In genomic region chr16:65062736-65063583, GRCh38 we compare ENCODE assay signal across 26 cellular contexts. TPM values are rescaled to one million over a fixed set of nuclear protein-coding genes. Genes with fewer than 3 reads are reported as not detected.
DNase-seq lines count a peak whose midpoint lies in the region; ATAC-seq and TF ChIP-seq lines count a peak whose summit lies in the region.
"Had no signal": no experiment of that assay in that cellular context is flagged by ENCODE, and none has a peak within 500 bp of the region (broad histone marks: within the 10 kb centered on the region; RNA-seq: fewer than 3 reads in every experiment).

No MANE protein-coding gene starts in this region.

- intact Hi-C loops in IMR-90 (cut with micrococcal nuclease), result no loop called here
- intact Hi-C loops in dorsolateral prefrontal cortex (cut with DNase I), result no loop called here

- no peak overlapping the region for H2AK9ac ChIP-seq in IMR-90 (replicated peaks; ENCODE audit: low read depth, low read length, poor library complexity)

- no CpG with 5 or more reads among the region's 8 CpGs for WGBS in IMR-90 (ENCODE audit: extremely low coverage in 2 of 2, insufficient read length in 1 of 2), 2 experiments
- 89% methylated on average over 6 of the region's 8 CpGs for WGBS in mesenchymal stem cell

- dilution Hi-C loops in IMR-90 (cut with HindIII; ENCODE audit: low sequenced_read_pairs, unreplicated experiment), result no loop called here

- H3K4ac ChIP-seq in IMR-90 (ENCODE audit: low read depth, low read length) (no peak overlapping the region), mesenchymal stem cell (ENCODE audit: low read depth in 1 of 2, low read length in 2 of 2) (no peak overlapping the region)

- H2BK15ac ChIP-seq in IMR-90 (ENCODE audit: low read depth, low read length) (no peak overlapping the region), mesenchymal stem cell (ENCODE audit: low read depth, poor library complexity, severe bottlenecking) (no peak overlapping the region)

- H3K23ac ChIP-seq in IMR-90 (ENCODE audit: low read depth, low read length), result 0 out of 2 replicates have a peak overlapping the region, but pooled peaks have one; percentile 33
- H3K23ac ChIP-seq in mesenchymal stem cell (ENCODE audit: low read length in 2 of 2), result no peak overlapping the region

- H4K8ac ChIP-seq in IMR-90 (ENCODE audit: low read depth in 2 of 2, low read length in 2 of 2) (no peak overlapping the region), mesenchymal stem cell (ENCODE audit: low read length) (no peak overlapping the region)

- H3K18ac ChIP-seq in IMR-90 (ENCODE audit: low read depth, low read length) (peak overlapping the region; percentile 40; the same call in 1 of the 2 replicates), mesenchymal stem cell (ENCODE audit: low read depth in 1 of 2, low read length in 2 of 2) (no peak overlapping the region)

- CTCF ChIA-PET in IMR-90 (lab: Yijun Ruan, JAX), result no interaction called here

- H2AK5ac ChIP-seq in IMR-90 (ENCODE audit: low read depth, low read length) (0 out of 2 replicates have a peak overlapping the region, but pooled peaks have one; percentile 31), mesenchymal stem cell (ENCODE audit: low read length, severe bottlenecking) (no peak overlapping the region)

- H2BK120ac ChIP-seq in IMR-90 (ENCODE audit: low read depth, low read length), result no peak overlapping the region
- no peak overlapping the region for H2BK120ac ChIP-seq in mesenchymal stem cell (ENCODE audit: low read depth, low read length)

- peaks cover 23% of the 10 kb centered on the region for H3K9me1 ChIP-seq in IMR-90 (ENCODE audit: insufficient read depth, low read length)

- H3K9me3 ChIP-seq in IMR-90 (ENCODE audit: control insufficient read depth, insufficient read depth, low read length) (no peaks in the 10 kb centered on the region), mesenchymal stem cell (ENCODE audit: control insufficient read depth, low read length) (no peaks in the 10 kb centered on the region)
- H3K9me3 ChIP-seq: SJSA1, thoracic aorta, vagina had no signal

- H3K4me3 ChIP-seq in IMR-90 (ENCODE audit: insufficient read depth, low read depth, low read length) (no peak overlapping the region), dorsolateral prefrontal cortex (peak overlapping the region in 6 of 59 donors; percentile 1 to 29 (median 16)), mesenchymal stem cell (ENCODE audit: insufficient read depth in 1 of 2, low read depth in 1 of 2, low read length in 2 of 2) (no peak overlapping the region)
- H3K4me3 ChIP-seq: SJSA1, thoracic aorta, vagina had no signal

- H2AFZ ChIP-seq in IMR-90 (replicated peaks; ENCODE audit: low read length, poor library complexity) (no peak overlapping the region), mesenchymal stem cell (ENCODE audit: low read depth, low read length) (no peak overlapping the region)

- TF ChIP-seq CTCF in IMR-90 (conservative IDR thresholded peaks at IDR 0.05; ENCODE audit: low read depth, low read length), result 0 out of 2 replicates have a peak, but pooled peaks have one; percentile 18
- TF ChIP-seq CTCF in dorsolateral prefrontal cortex (IDR thresholded peaks at IDR 0.05 in 54 of 56, conservative IDR thresholded peaks at IDR 0.05 in 2 of 56; ENCODE audit: low read depth in 1 of 56, partially characterized antibody in 56 of 56), result peak in 30 of 56 donors; percentile 6 to 53 (median 30)

- peak; percentile 53 for DNase-seq in IMR-90
- DNase-seq in dorsolateral prefrontal cortex, result no peak
- DNase-seq in mesenchymal stem cell, result no peak
- peak; percentile 79 for DNase-seq in superior temporal gyrus (ENCODE audit: extremely low spot score)
- DNase-seq in NCI-H2029 (lab: John Stamatoyannopoulos, UW), result no peak
- no peak for DNase-seq in T1000 (lab: John Stamatoyannopoulos, UW)
- DNase-seq: activated CD4-positive, alpha-beta T cell treated with anti-CD3 and anti-CD28 coated beads for 1 hour; activated CD8-positive, alpha-beta T cell treated with anti-CD3 and anti-CD28 coated beads for 36 hours; activated effector memory CD4-positive, alpha-beta T cell treated with Interleukin-2 at 50 U/mL for 16 hours; activated naive CD8-positive, alpha-beta T cell treated with anti-CD3 and anti-CD28 coated beads for 36 hours; activated T-cell treated with anti-CD3 and anti-CD28 coated beads for 4 hours; CD4-positive, CD25-positive, alpha-beta regulatory T cell; effector CD4-positive, alpha-beta T cell; glutamatergic neuron; KG1; MM.1S; NCI-H1436; NCI-H2171; NCI-H524; stimulated activated CD4-positive, alpha-beta T cell treated with anti-CD3 and anti-CD28 coated beads, Interleukin-4, amount 100 ng/mL, for 24 hours; stimulated activated naive B cell treated with anti-CD40 and anti-IgM and Interleukin-4, amounts not matched to agents 10 μg/mL and 1 μg/mL and 100 μg/mL, for 72 hours had no signal

- H4K91ac ChIP-seq in IMR-90 (ENCODE audit: insufficient read depth, low read depth, low read length) (no peak overlapping the region), mesenchymal stem cell (ENCODE audit: low read length) (no peak overlapping the region)

- no peak overlapping the region for H4K5ac ChIP-seq in IMR-90 (ENCODE audit: low read depth, low read length)

- no TSS peak for BruUV-seq in IMR-90 (replicated peaks; lab: Mats Ljungman, UMichigan)

- POLR2A ChIA-PET in IMR-90 (lab: Charles Lee; ENCODE audit: unreplicated experiment), result no interaction called here

- in situ Hi-C loops in IMR-90 (cut with MboI; ENCODE audit: low sequenced_read_pairs), result no loop called here

- peaks cover 35 to 87% of the 10 kb centered on the region in 2 experiments for H3K79me1 ChIP-seq in IMR-90 (ENCODE audit: low read depth in 1 of 2, low read length in 2 of 2)
- H3K79me1 ChIP-seq in mesenchymal stem cell (replicated peaks; ENCODE audit: low read length, poor library complexity, severe bottlenecking), result peaks cover 11% of the 10 kb centered on the region

- ATAC-seq in IMR-90 (ENCODE audit: low read depth) (peak; percentile 46), HG03439 (IDR thresholded peaks at IDR 0.05; ENCODE audit: unreplicated experiment) (no peak)
- ATAC-seq: activated CD8-positive, alpha-beta T cell treated with anti-CD3 and anti-CD28 coated beads for 36 hours; stimulated activated naive B cell treated with anti-CD40 and anti-IgM and Interleukin-4, amounts not matched to agents 10 μg/mL and 1 μg/mL and 100 μg/mL, for 72 hours had no signal

- H3K27ac ChIP-seq in IMR-90 (ENCODE audit: insufficient read depth, low read length) (no peak overlapping the region), dorsolateral prefrontal cortex (peak overlapping the region; percentile 13 to 96 (median 89)), mesenchymal stem cell (ENCODE audit: low read length, poor library complexity, severe bottlenecking) (peak overlapping the region; percentile 16)
- H3K27ac ChIP-seq: SJSA1, thoracic aorta, vagina had no signal

- H3K36me3 ChIP-seq in IMR-90 (ENCODE audit: control insufficient read depth, insufficient read depth, low read length), result peaks cover 10% of the 10 kb centered on the region
- peaks cover 0 to 59% of the 10 kb centered on the region in 2 experiments for H3K36me3 ChIP-seq in mesenchymal stem cell (ENCODE audit: control insufficient read depth in 1 of 2, insufficient read depth in 2 of 2, low read depth in 1 of 2, low read length in 2 of 2)
- H3K36me3 ChIP-seq: SJSA1, thoracic aorta, vagina had no signal

- H4K20me1 ChIP-seq in IMR-90 (ENCODE audit: insufficient read depth, low read length), result peaks cover 72% of the 10 kb centered on the region

- H2BK5ac ChIP-seq in IMR-90 (ENCODE audit: low read depth, low read length, poor library complexity, severe bottlenecking) (peak overlapping the region; percentile 35), mesenchymal stem cell (ENCODE audit: low read depth, low read length, poor library complexity, severe bottlenecking) (no peak overlapping the region)

- TF ChIP-seq POLR2A in IMR-90 (IDR thresholded peaks at IDR 0.05; ENCODE audit: low read depth, low read length), result no peak

- H3K4me2 ChIP-seq in IMR-90 (ENCODE audit: low read depth, low read length) (peak overlapping the region; percentile 35; the same call in 1 of the 2 replicates), mesenchymal stem cell (ENCODE audit: low read length, poor library complexity, severe bottlenecking) (no peak overlapping the region)

- no peak overlapping the region for H3K56ac ChIP-seq in IMR-90 (ENCODE audit: extremely low read depth, insufficient read depth, low read length)

- peaks cover 19% of the 10 kb centered on the region for H3K4me1 ChIP-seq in IMR-90 (ENCODE audit: control insufficient read depth, insufficient read depth, low read length)
- H3K4me1 ChIP-seq in mesenchymal stem cell (ENCODE audit: control insufficient read depth, insufficient read depth, low read depth, low read length), result peaks cover 7% of the 10 kb centered on the region
- H3K4me1 ChIP-seq: vagina had no signal

- H3K14ac ChIP-seq in IMR-90 (replicated peaks; ENCODE audit: low read depth, low read length), result no peak overlapping the region
- H3K14ac ChIP-seq in mesenchymal stem cell (ENCODE audit: low read length in 2 of 2), result no peak overlapping the region

- no peak overlapping the region; the same call in 1 of the 2 replicates for H3K9ac ChIP-seq in IMR-90 (ENCODE audit: low read depth, low read length)
- no peak overlapping the region for H3K9ac ChIP-seq in mesenchymal stem cell (ENCODE audit: low read length)

- TF ChIP-seq RAD21 in IMR-90 (IDR thresholded peaks at IDR 0.05; ENCODE audit: low read length), result peak; percentile 22; the same call in 1 of the 2 replicates

- H3K27me3 ChIP-seq in IMR-90 (ENCODE audit: control insufficient read depth, insufficient read depth, low read length), result no peaks in the 10 kb centered on the region
- H3K27me3 ChIP-seq in dorsolateral prefrontal cortex, result no peaks in the 10 kb centered on the region
- H3K27me3 ChIP-seq in mesenchymal stem cell (ENCODE audit: control insufficient read depth in 1 of 2, insufficient read depth in 1 of 2, low read length in 2 of 2), result no peaks in the 10 kb centered on the region
- H3K27me3 ChIP-seq: SJSA1, vagina had no signal

- no peak overlapping the region for H2BK12ac ChIP-seq in mesenchymal stem cell (ENCODE audit: low read length in 2 of 2)

- H2BK20ac ChIP-seq in IMR-90 (ENCODE audit: low read depth, low read length), result no peak overlapping the region

TF ChIP-seq in IMR-90, 13 proteins besides CTCF, POLR2A, EP300 and RAD21 (continues in another document):
- no peak for TF ChIP-seq MAFK (IDR thresholded peaks at IDR 0.05; ENCODE audit: low read depth, low read length)
- no peak for TF ChIP-seq NFE2L2 (IDR thresholded peaks at IDR 0.05; ENCODE audit: low read depth, low read length)
- no peak for TF ChIP-seq FOS (IDR thresholded peaks at IDR 0.05; ENCODE audit: low read depth, low read length)
- no peak for TF ChIP-seq MAZ (IDR thresholded peaks at IDR 0.05; ENCODE audit: borderline replicate concordance, low read depth, low read length)

RNA-seq across cellular contexts. Expression of gene CDH11, which starts 58.9 kb away (rescaled TPM):
- 395 and 601 TPM in 2 replicates for total RNA-seq in IMR-90 (2012; rRNA removed)
- 235 and 266 TPM in 2 replicates for polyA plus RNA-seq in IMR-90 (2012; rRNA removed)
- 335 and 358 TPM in 2 replicates for polyA plus RNA-seq in IMR-90 (2012; cell fraction: cytosol; rRNA removed)
- polyA plus RNA-seq in IMR-90 (2012; cell fraction: nucleus; rRNA removed; ENCODE audit: low replicate concordance), result 145 and 223 TPM in 2 replicates
- total RNA-seq in dorsolateral prefrontal cortex, result 10 to 100 TPM; 45.2 to 85.9 (median 65.3) TPM
- polyA plus RNA-seq in mesenchymal stem cell (2013, experiment 1 of 2), result 237 TPM
- polyA plus RNA-seq in mesenchymal stem cell (2013, experiment 2 of 2), result 227 TPM
- total RNA-seq: activated CD8-positive, alpha-beta T cell treated with anti-CD3 and anti-CD28 coated beads for 36 hours; activated naive CD8-positive, alpha-beta T cell treated with anti-CD3 and anti-CD28 coated beads for 36 hours; CD4-positive, CD25-positive, alpha-beta regulatory T cell; T-helper 1 cell treated with Interleukin-12 subunit alpha and Interleukin-12 subunit beta and Interleukin-4 antibody, amounts not matched to agents 30 ng/mL and 1 ng/mL, for 36 hours had no signal
- polyA plus RNA-seq: CD4-positive, CD25-positive, alpha-beta regulatory T cell had no signal

Comparison
In these comparisons a context has a peak if more than half of its experiments do, and no peak if none do; other contexts are left out.
1. DNase-seq: peak in IMR-90 (single experiment) and superior temporal gyrus (single experiment); none in dorsolateral prefrontal cortex (0 of 10), mesenchymal stem cell (single experiment), NCI-H2029 (single experiment) and T1000 (single experiment).